In genomic region chr12:54159140-54159539, GRCh38 we compare ENCODE assay signal across 8 cellular contexts. TPM values are rescaled to one million over a fixed set of nuclear protein-coding genes. Genes with fewer than 3 reads are reported as not detected.
A peak's percentile ranks its signal among the peaks of the same experiment; 100 is the strongest.
DNase-seq lines count a peak whose midpoint lies in the region; ATAC-seq and TF ChIP-seq lines count a peak whose summit lies in the region.

No MANE protein-coding gene starts in this region.

- H3K27ac ChIP-seq in A673 (ENCODE audit: low read depth, low read length, poor library complexity, severe bottlenecking) = no peak overlapping the region

- intact Hi-C loops in MCF 10A (cut with micrococcal nuclease) = no loop called here
- intact Hi-C loops in A673 (cut with micrococcal nuclease; ENCODE audit: unreplicated experiment) = no loop called here

- no TSS peak for BruUV-seq in MCF 10A (replicated peaks; lab: Mats Ljungman, UMichigan)
- no TSS peak for BruUV-seq in A673 (replicated peaks; lab: Mats Ljungman, UMichigan)

- H3K4me3 Mint-ChIP-seq in MCF 10A (ENCODE audit: unreplicated experiment) = no peak overlapping the region

- peaks cover 27% of the 10 kb centered on the region for H3K4me1 ChIP-seq in A673 (ENCODE audit: insufficient read depth, low read length, poor library complexity, severe bottlenecking)

- peaks cover 8% of the 10 kb centered on the region for H3K4me1 Mint-ChIP-seq in MCF 10A (ENCODE audit: insufficient read depth, unreplicated experiment)

- POLR2A ChIA-PET in MCF 10A (lab: Yijun Ruan, JAX) = no interaction called here
- POLR2A ChIA-PET in A673 (lab: Charles Lee; ENCODE audit: low non-redundant PET) = no interaction called here

- peaks cover 6% of the 10 kb centered on the region for H3K36me3 Mint-ChIP-seq in MCF 10A (ENCODE audit: insufficient read depth, unreplicated experiment)

- no peaks in the 10 kb centered on the region for H3K27me3 ChIP-seq in A673 (replicated peaks; ENCODE audit: insufficient read depth, low read depth, low read length, poor library complexity)

- H3K36me3 ChIP-seq in A673 (ENCODE audit: insufficient read depth, low read length, poor library complexity, severe bottlenecking) = no peaks in the 10 kb centered on the region

- DNase-seq in T47D (ENCODE audit: low read depth in 1 of 2, low spot score in 1 of 2) = peak; percentile 71 to 79
- no peak for DNase-seq in MCF 10A (ENCODE audit: unreplicated experiment)
- DNase-seq in NCI-H226 = peak; percentile 49
- DNase-seq in choroid plexus epithelial cell (ENCODE audit: low read depth) = peak; percentile 3
- DNase-seq in stimulated activated CD8-positive, alpha-beta memory T cell treated with anti-CD3 and anti-CD28 coated beads, Interleukin-4, amount 100 ng/mL, for 48 hours = peak; percentile 55
- no peak for DNase-seq in A673 (ENCODE audit: low spot score)
- no peak for DNase-seq in AG20443 (ENCODE audit: low spot score)

- H3K27ac Mint-ChIP-seq in MCF 10A (ENCODE audit: low read depth, unreplicated experiment) = no peak overlapping the region

- TF ChIP-seq CTCF in MCF 10A (IDR thresholded peaks at IDR 0.05; ENCODE audit: unreplicated experiment) = no peak
- TF ChIP-seq CTCF in choroid plexus epithelial cell (conservative IDR thresholded peaks at IDR 0.05; ENCODE audit: low read depth, low read length) = no peak
- no peak for TF ChIP-seq CTCF in A673 (conservative IDR thresholded peaks at IDR 0.05; ENCODE audit: low read depth, low read length)

- no peaks in the 10 kb centered on the region for H3K9me3 ChIP-seq in A673 (ENCODE audit: low read depth, low read length, poor library complexity, severe bottlenecking)

- no peak overlapping the region for H3K4me3 ChIP-seq in choroid plexus epithelial cell (ENCODE audit: low read depth, low read length)
- H3K4me3 ChIP-seq in A673 (ENCODE audit: low read depth, low read length, poor library complexity, severe bottlenecking) = no peak overlapping the region

- in situ Hi-C loops in T47D (cut with HindIII; ENCODE audit: low pct_unique_long_range_greater_than_20kb, low sequenced_read_pairs) = no loop called here

- no peaks in the 10 kb centered on the region for H3K9me3 Mint-ChIP-seq in MCF 10A (ENCODE audit: unreplicated experiment)

- CTCF ChIA-PET in MCF 10A (lab: Yijun Ruan, JAX) (no interaction called here), A673 (lab: Charles Lee) (no interaction called here)

- ATAC-seq in HG02870 (IDR thresholded peaks at IDR 0.05; ENCODE audit: unreplicated experiment) = peak; percentile 89

- no peaks in the 10 kb centered on the region for H3K27me3 Mint-ChIP-seq in MCF 10A (ENCODE audit: insufficient read depth, unreplicated experiment)

RNA-seq across cellular contexts. Expression of gene SMUG1, which starts 29.6 kb away (rescaled TPM):
- total RNA-seq in MCF 10A (2022) = 42.6 and 52.8 TPM in 2 replicates
- 27.7 and 32.8 TPM in 2 replicates for total RNA-seq in A673 (2021)

Comparison
In these comparisons a context has a peak if more than half of its experiments do, and no peak if none do; other contexts are left out.
1. DNase-seq: peak in T47D (2 of 2), NCI-H226 (single experiment), choroid plexus epithelial cell (single experiment) and stimulated activated CD8-positive, alpha-beta memory T cell treated with anti-CD3 and anti-CD28 coated beads, Interleukin-4, amount 100 ng/mL, for 48 hours (single experiment); none in MCF 10A (single experiment), A673 (single experiment) and AG20443 (single experiment).